8 cellular contexts compared by ENCODE assay signal in genomic region chr10:27241640-27242472, GRCh38. TPM values are rescaled to one million over a fixed set of nuclear protein-coding genes. Genes with fewer than 3 reads are reported as not detected.
DNase-seq lines count a peak whose midpoint lies in the region; ATAC-seq and TF ChIP-seq lines count a peak whose summit lies in the region.

No MANE protein-coding gene starts in this region.

- H3K4me1 ChIP-seq in OCI-LY7 (ENCODE audit: insufficient read depth, low read length, poor library complexity, severe bottlenecking) (peaks cover 31% of the 10 kb centered on the region), mucosa of rectum (ENCODE audit: control insufficient read depth in 2 of 2, insufficient read depth in 2 of 2, low read length in 2 of 2) (peaks cover 21 to 29% of the 10 kb centered on the region in 2 donors)

- H4K20me1 ChIP-seq in OCI-LY7 (ENCODE audit: insufficient read depth, low read length) = no peaks in the 10 kb centered on the region

- ATAC-seq in GM21528 (IDR thresholded peaks at IDR 0.05; ENCODE audit: low FRiP score, unreplicated experiment) = peak; percentile 64

- POLR2A ChIA-PET in OCI-LY7 (lab: Charles Lee) = interaction anchor here (0.6 to 1.2 kb wide), 4 partner anchors 87 to 262 kb away, joined by 4 to 5 read pairs (median 4); partner anchors contain the start of genes RAB18 and YME1L1

- DNase-seq in DMS153 treated with DMSO at 0.1 percent for 48 hours (lab: John Stamatoyannopoulos, UW; ENCODE audit: unreplicated experiment) (peak; percentile 57), HuH-7.5 (ENCODE audit: low spot score) (peak; percentile 64), OCI-LY7 (ENCODE audit: low spot score) (peak; percentile 96), activated T-cell treated with anti-CD3 and anti-CD28 coated beads for 4 hours (peak; percentile 75), epithelial cell of prostate (ENCODE audit: low read depth, low spot score) (peak; percentile 72)
- DNase-seq in stimulated activated CD8-positive, alpha-beta memory T cell treated with anti-CD3 and anti-CD28 coated beads, Interleukin-4, amount 100 ng/mL, for 48 hours = peak; percentile 88

- peak overlapping the region; percentile 87 for H3K4me2 ChIP-seq in OCI-LY7 (ENCODE audit: low read length)

- BruUV-seq in OCI-LY7 (replicated peaks; lab: Mats Ljungman, UMichigan) = no TSS peak

- peaks cover 40% of the 10 kb centered on the region for H3K79me2 ChIP-seq in OCI-LY7 (ENCODE audit: insufficient read depth, low read depth, low read length)

- H3K9me3 ChIP-seq in OCI-LY7 (ENCODE audit: low read length) (no peaks in the 10 kb centered on the region), mucosa of rectum (ENCODE audit: control insufficient read depth in 2 of 2, low read length in 2 of 2) (no peaks in the 10 kb centered on the region)

- H3K9me2 ChIP-seq in OCI-LY7 (ENCODE audit: insufficient read depth, low read length) = no peaks in the 10 kb centered on the region

- H3K36me3 ChIP-seq in OCI-LY7 (ENCODE audit: insufficient read depth, low read length) = peaks cover 6% of the 10 kb centered on the region
- H3K36me3 ChIP-seq in mucosa of rectum (ENCODE audit: control insufficient read depth in 2 of 2, insufficient read depth in 2 of 2, low read length in 2 of 2) = no peaks in the 10 kb centered on the region

- H3K27ac ChIP-seq in OCI-LY7 (ENCODE audit: low read depth, low read length, poor library complexity, severe bottlenecking) (peak overlapping the region; percentile 96), epithelial cell of prostate (peak overlapping the region; percentile 95), mucosa of rectum (ENCODE audit: low read depth in 2 of 2, low read length in 2 of 2) (peak overlapping the region; percentile 93 to 98)

- H2AFZ ChIP-seq in OCI-LY7 (ENCODE audit: low read length) = peak overlapping the region; percentile 85

- peak; percentile 77 for TF ChIP-seq CTCF in OCI-LY7 (conservative IDR thresholded peaks at IDR 0.05; ENCODE audit: low read length)

- H3K9ac ChIP-seq in mucosa of rectum (ENCODE audit: low read depth in 1 of 2, low read length in 2 of 2) = peak overlapping the region; percentile 89 to 96

- H3K4me3 ChIP-seq in OCI-LY7 (ENCODE audit: low read depth, low read length, poor library complexity, severe bottlenecking) (peak overlapping the region; percentile 93), mucosa of rectum (ENCODE audit: low read length in 2 of 2) (peak overlapping the region; percentile 83 to 97)

- CTCF ChIA-PET in OCI-LY7 (lab: Charles Lee; ENCODE audit: unreplicated experiment) = no interaction called here

- intact Hi-C loops in OCI-LY7 (cut with micrococcal nuclease; ENCODE audit: unreplicated experiment) = loop anchor here (1.0 to 5.0 kb wide), 5 partner anchors 120 to 1290 kb away; partner anchors contain the start of genes ANKRD26, APBB1IP and WAC

- H3K27me3 ChIP-seq in mucosa of rectum (ENCODE audit: control insufficient read depth in 2 of 2, insufficient read depth in 2 of 2, low read length in 2 of 2) = no peaks in the 10 kb centered on the region

RNA-seq across cellular contexts. Expression of gene ACBD5, which starts 1.3 kb away (rescaled TPM):
- 10.8 and 12.4 TPM in 2 replicates for total RNA-seq in OCI-LY7 (2014; rRNA removed; shearing (Covaris generic))
- 20.0 and 20.4 TPM in 2 replicates for total RNA-seq in OCI-LY7 (2022)

Comparison
In these comparisons a context has a peak if more than half of its experiments do, and no peak if none do; other contexts are left out.
1. Peak in every context shown above with its lines: DNase-seq, ATAC-seq, H3K4me3 ChIP-seq and H3K27ac ChIP-seq.